In the genomic region with DNA sequence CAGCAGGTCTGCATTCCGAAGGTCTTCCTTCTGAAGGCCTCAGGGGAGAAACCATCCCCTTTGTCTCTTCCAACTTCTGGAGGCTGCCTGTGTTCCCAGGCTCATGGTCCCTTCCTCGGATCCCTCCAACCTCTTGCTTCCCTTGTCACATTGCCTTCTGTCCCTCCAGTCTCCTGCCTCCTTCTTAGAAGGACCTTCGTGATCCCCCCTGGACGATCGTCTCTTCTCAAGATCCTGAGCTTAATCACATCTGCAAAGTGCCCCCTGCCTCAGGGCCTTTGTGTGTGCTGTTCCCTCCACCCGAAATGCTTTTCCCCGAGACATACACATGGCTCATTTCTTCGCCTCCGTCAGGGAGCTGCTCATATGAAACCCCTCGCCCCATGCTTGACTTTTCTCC, we compare ENCODE assay signal across 23 cellular contexts.
A peak's percentile ranks its signal among the peaks of the same experiment; 100 is the strongest.
DNase-seq lines count a peak whose midpoint lies in the region; ATAC-seq and TF ChIP-seq lines count a peak whose summit lies in the region.
"Had no signal": no experiment of that assay in that cellular context is flagged by ENCODE, and none has a peak within 500 bp of the region (broad histone marks: within the 10 kb centered on the region; RNA-seq: fewer than 3 reads in every experiment).

No MANE protein-coding gene starts in this region.

- peaks cover 43% of the 10 kb centered on the region for H3K4me1 ChIP-seq in CD8-positive, alpha-beta T cell (ENCODE audit: insufficient read depth, low read length)

- POLR2A ChIA-PET in activated CD4-positive, alpha-beta memory T cell treated with anti-CD3 and anti-CD28 coated beads, Interleukin-2, amount 10 ng/mL, durations not matched to agents 7 days and 5 days (lab: Charles Lee), result no interaction called here
- POLR2A ChIA-PET in activated CD4-positive, alpha-beta memory T cell treated with anti-CD3 and anti-CD28 coated beads for 36 hours (lab: Charles Lee), result no interaction called here
- POLR2A ChIA-PET in CD8-positive, alpha-beta T cell (lab: Charles Lee), result no interaction called here

- TF ChIP-seq CTCF in CD8-positive, alpha-beta T cell (IDR thresholded peaks at IDR 0.05), result no peak
- no peak for TF ChIP-seq CTCF in nephron progenitor cell (IDR thresholded peaks at IDR 0.05)

- no peak overlapping the region for H3K4me3 ChIP-seq in CD8-positive, alpha-beta T cell (ENCODE audit: low read depth, low read length)
- H3K4me3 ChIP-seq: breast epithelium, transverse colon had no signal

- CTCF ChIA-PET in activated CD4-positive, alpha-beta memory T cell treated with anti-CD3 and anti-CD28 coated beads, Interleukin-2, amount 10 ng/mL, durations not matched to agents 7 days and 5 days (lab: Charles Lee), result no interaction called here
- CTCF ChIA-PET in activated CD4-positive, alpha-beta memory T cell treated with anti-CD3 and anti-CD28 coated beads for 36 hours (lab: Charles Lee), result no interaction called here
- CTCF ChIA-PET in CD8-positive, alpha-beta T cell (lab: Charles Lee), result no interaction called here

- intact Hi-C loops in activated CD4-positive, alpha-beta memory T cell treated with anti-CD3 and anti-CD28 coated beads for 36 hours (cut with micrococcal nuclease), result loop anchor here (10.0 kb wide), 1 partner anchor 468 kb away; no protein-coding TSS in a partner anchor
- intact Hi-C loops in CD8-positive, alpha-beta T cell (cut with DNase I, micrococcal nuclease), result no loop called here

- H3K4me1 Mint-ChIP-seq in activated CD4-positive, alpha-beta memory T cell treated with anti-CD3 and anti-CD28 coated beads, Interleukin-2, amount 10 ng/mL, durations not matched to agents 7 days and 5 days, result peaks cover 55% of the 10 kb centered on the region
- peaks cover 52% of the 10 kb centered on the region for H3K4me1 Mint-ChIP-seq in activated CD4-positive, alpha-beta memory T cell treated with anti-CD3 and anti-CD28 coated beads for 36 hours (ENCODE audit: low read depth)
- H3K4me1 Mint-ChIP-seq in CD8-positive, alpha-beta T cell (ENCODE audit: low read depth), result peaks cover 42% of the 10 kb centered on the region
- H3K4me1 Mint-ChIP-seq in activated T-helper 17 cell treated with anti-CD3 and anti-CD28 coated beads, Interleukin-2, amount 50 U/mL, for 72 hours, result peaks cover 25% of the 10 kb centered on the region
- peaks cover 37% of the 10 kb centered on the region for H3K4me1 Mint-ChIP-seq in nephron progenitor cell

- H3K4me3 Mint-ChIP-seq in activated CD4-positive, alpha-beta memory T cell treated with anti-CD3 and anti-CD28 coated beads, Interleukin-2, amount 10 ng/mL, durations not matched to agents 7 days and 5 days, result no peak overlapping the region
- H3K4me3 Mint-ChIP-seq in activated CD4-positive, alpha-beta memory T cell treated with anti-CD3 and anti-CD28 coated beads for 36 hours, result no peak overlapping the region
- H3K4me3 Mint-ChIP-seq in CD8-positive, alpha-beta T cell, result no peak overlapping the region
- no peak overlapping the region for H3K4me3 Mint-ChIP-seq in activated T-helper 17 cell treated with anti-CD3 and anti-CD28 coated beads, Interleukin-2, amount 50 U/mL, for 72 hours
- no peak overlapping the region for H3K4me3 Mint-ChIP-seq in nephron progenitor cell
- H3K4me3 Mint-ChIP-seq: activated naive CD4-positive, alpha-beta T cell treated with anti-CD3 and anti-CD28 coated beads, Interleukin-2, amount 10 ng/mL, durations not matched to agents 7 days and 5 days; B cell; HFFc6 had no signal

- DNase-seq in activated CD4-positive, alpha-beta memory T cell treated with anti-CD3 and anti-CD28 coated beads, Interleukin-2, amount 10 ng/mL, durations not matched to agents 7 days and 5 days, result no peak
- DNase-seq in activated CD4-positive, alpha-beta memory T cell treated with anti-CD3 and anti-CD28 coated beads for 36 hours, result no peak
- no peak for DNase-seq in CD8-positive, alpha-beta T cell
- no peak for DNase-seq in nephron progenitor cell
- DNase-seq in DMS79 (lab: John Stamatoyannopoulos, UW), result no peak
- DNase-seq in NCI-H1417 (lab: John Stamatoyannopoulos, UW), result no peak
- DNase-seq in COLO829 (ENCODE audit: low spot score), result no peak
- DNase-seq: Calu3; effector CD4-positive, alpha-beta T cell; islet precursor cell; left ventricle myocardium superior; NCI-H1694; retina; RPMI8226; SK-N-SH; small intestine; transverse colon had no signal

- H3K27ac Mint-ChIP-seq in activated CD4-positive, alpha-beta memory T cell treated with anti-CD3 and anti-CD28 coated beads, Interleukin-2, amount 10 ng/mL, durations not matched to agents 7 days and 5 days, result peak overlapping the region; percentile 13
- H3K27ac Mint-ChIP-seq in activated CD4-positive, alpha-beta memory T cell treated with anti-CD3 and anti-CD28 coated beads for 36 hours, result no peak overlapping the region
- peak overlapping the region; percentile 27 for H3K27ac Mint-ChIP-seq in CD8-positive, alpha-beta T cell
- H3K27ac Mint-ChIP-seq in activated T-helper 17 cell treated with anti-CD3 and anti-CD28 coated beads, Interleukin-2, amount 50 U/mL, for 72 hours, result peak overlapping the region; percentile 80
- H3K27ac Mint-ChIP-seq in nephron progenitor cell, result peak overlapping the region; percentile 7
- H3K27ac Mint-ChIP-seq: B cell had no signal

- no peaks in the 10 kb centered on the region for H3K36me3 ChIP-seq in CD8-positive, alpha-beta T cell (ENCODE audit: insufficient read depth, low read length)
- H3K36me3 ChIP-seq: breast epithelium, transverse colon had no signal

- H3K27me3 Mint-ChIP-seq in activated CD4-positive, alpha-beta memory T cell treated with anti-CD3 and anti-CD28 coated beads, Interleukin-2, amount 10 ng/mL, durations not matched to agents 7 days and 5 days, result no peaks in the 10 kb centered on the region
- H3K27me3 Mint-ChIP-seq in activated CD4-positive, alpha-beta memory T cell treated with anti-CD3 and anti-CD28 coated beads for 36 hours, result no peaks in the 10 kb centered on the region
- no peaks in the 10 kb centered on the region for H3K27me3 Mint-ChIP-seq in CD8-positive, alpha-beta T cell (ENCODE audit: low read depth)
- H3K27me3 Mint-ChIP-seq in activated T-helper 17 cell treated with anti-CD3 and anti-CD28 coated beads, Interleukin-2, amount 50 U/mL, for 72 hours, result no peaks in the 10 kb centered on the region
- peaks cover 4% of the 10 kb centered on the region for H3K27me3 Mint-ChIP-seq in nephron progenitor cell (ENCODE audit: low read depth, poor library complexity)
- H3K27me3 Mint-ChIP-seq: activated naive CD4-positive, alpha-beta T cell treated with anti-CD3 and anti-CD28 coated beads, Interleukin-2, amount 10 ng/mL, durations not matched to agents 7 days and 5 days had no signal

- no peak for ATAC-seq in CD8-positive, alpha-beta T cell
- no peak for ATAC-seq in activated T-helper 17 cell treated with anti-CD3 and anti-CD28 coated beads, Interleukin-2, amount 50 U/mL, for 72 hours (replicated peaks)
- ATAC-seq: left ventricle myocardium superior had no signal

- no peaks in the 10 kb centered on the region for H3K27me3 ChIP-seq in CD8-positive, alpha-beta T cell (ENCODE audit: insufficient read depth, low read length)
- H3K27me3 ChIP-seq: breast epithelium, transverse colon had no signal

- H3K36me3 Mint-ChIP-seq in activated CD4-positive, alpha-beta memory T cell treated with anti-CD3 and anti-CD28 coated beads, Interleukin-2, amount 10 ng/mL, durations not matched to agents 7 days and 5 days (ENCODE audit: low read depth), result no peaks in the 10 kb centered on the region
- H3K36me3 Mint-ChIP-seq in activated CD4-positive, alpha-beta memory T cell treated with anti-CD3 and anti-CD28 coated beads for 36 hours, result no peaks in the 10 kb centered on the region
- no peaks in the 10 kb centered on the region for H3K36me3 Mint-ChIP-seq in CD8-positive, alpha-beta T cell
- H3K36me3 Mint-ChIP-seq in activated T-helper 17 cell treated with anti-CD3 and anti-CD28 coated beads, Interleukin-2, amount 50 U/mL, for 72 hours (ENCODE audit: low read depth), result no peaks in the 10 kb centered on the region
- no peaks in the 10 kb centered on the region for H3K36me3 Mint-ChIP-seq in nephron progenitor cell (ENCODE audit: low read depth)
- H3K36me3 Mint-ChIP-seq: activated naive CD4-positive, alpha-beta T cell treated with anti-CD3 and anti-CD28 coated beads, Interleukin-2, amount 10 ng/mL, durations not matched to agents 7 days and 5 days had no signal

- H3K9me3 Mint-ChIP-seq in activated CD4-positive, alpha-beta memory T cell treated with anti-CD3 and anti-CD28 coated beads, Interleukin-2, amount 10 ng/mL, durations not matched to agents 7 days and 5 days, result no peaks in the 10 kb centered on the region
- no peaks in the 10 kb centered on the region for H3K9me3 Mint-ChIP-seq in activated CD4-positive, alpha-beta memory T cell treated with anti-CD3 and anti-CD28 coated beads for 36 hours
- H3K9me3 Mint-ChIP-seq in CD8-positive, alpha-beta T cell, result no peaks in the 10 kb centered on the region
- H3K9me3 Mint-ChIP-seq in activated T-helper 17 cell treated with anti-CD3 and anti-CD28 coated beads, Interleukin-2, amount 50 U/mL, for 72 hours, result no peaks in the 10 kb centered on the region
- no peaks in the 10 kb centered on the region for H3K9me3 Mint-ChIP-seq in nephron progenitor cell
- H3K9me3 Mint-ChIP-seq: activated naive CD4-positive, alpha-beta T cell treated with anti-CD3 and anti-CD28 coated beads, Interleukin-2, amount 10 ng/mL, durations not matched to agents 7 days and 5 days; HFFc6 had no signal

- no peaks in the 10 kb centered on the region for H3K9me3 ChIP-seq in CD8-positive, alpha-beta T cell (ENCODE audit: low read length)
- H3K9me3 ChIP-seq: breast epithelium, SK-N-SH, transverse colon had no signal

- H3K27ac ChIP-seq in CD8-positive, alpha-beta T cell (ENCODE audit: low read depth, low read length), result no peak overlapping the region
- H3K27ac ChIP-seq: breast epithelium, epithelial cell of prostate, transverse colon had no signal
